8 cellular contexts compared by ENCODE assay signal in the genomic region with DNA sequence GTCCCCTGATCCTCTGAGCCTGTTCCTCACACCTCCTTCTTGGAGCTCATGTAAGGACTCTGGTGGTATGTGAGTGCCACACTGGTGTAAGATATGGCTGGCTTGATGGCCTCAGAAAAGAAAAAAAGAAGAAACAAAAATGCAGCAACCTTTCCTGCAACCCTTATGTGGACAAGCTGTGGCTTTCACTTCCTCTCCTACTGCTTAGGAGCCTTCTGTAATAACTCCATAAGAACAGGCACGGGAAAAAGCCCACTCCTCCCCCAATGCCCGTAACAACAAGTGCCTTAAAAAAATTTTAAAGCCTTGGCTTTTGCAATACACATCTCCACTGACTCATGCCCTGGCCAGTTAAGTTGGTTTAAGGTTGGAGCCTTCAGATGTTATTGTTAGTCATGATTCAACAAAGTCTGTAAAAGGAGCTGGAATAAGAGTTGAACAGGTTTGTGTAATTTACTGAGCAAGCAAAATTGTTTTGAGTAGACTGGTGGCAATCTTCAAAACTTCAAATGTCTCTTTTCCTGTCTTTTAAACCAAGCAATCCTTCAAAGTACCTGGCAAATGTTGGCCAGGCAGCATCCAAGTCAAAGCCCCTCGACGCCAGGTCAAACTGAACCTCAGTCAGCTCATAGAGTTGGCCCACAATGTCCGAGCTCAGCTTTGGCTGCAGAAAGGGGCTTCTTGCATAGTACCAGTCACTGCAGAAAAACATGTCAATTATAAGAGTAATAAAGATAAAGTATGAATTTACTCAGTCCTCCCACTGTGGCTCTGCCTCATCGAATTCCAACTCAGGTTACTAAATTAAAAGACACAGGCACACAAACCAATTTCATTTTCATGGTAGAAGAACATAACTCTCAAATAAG. TPM values are rescaled to one million over a fixed set of nuclear protein-coding genes. Genes with fewer than 3 reads are reported as not detected.
DNase-seq lines count a peak whose midpoint lies in the region; ATAC-seq, FAIRE-seq and TF ChIP-seq lines count a peak whose summit lies in the region.

No MANE protein-coding gene starts in this region.

- ATAC-seq in Right ventricle myocardium inferior (peak; percentile 22), SK-N-SH treated with all-trans-retinoic acid at 6 μM for 48 hours (peak; percentile 62), left cardiac atrium (peak; percentile 38 to 75), GM18502 (IDR thresholded peaks at IDR 0.05; ENCODE audit: poor library complexity, unreplicated experiment) (no peak)

- DNase-seq in Right ventricle myocardium inferior (ENCODE audit: missing footprints) (no peak), cardiac septum (ENCODE audit: low spot score) (no peak), left cardiac atrium (no peak), urothelium cell line (ENCODE audit: low spot score) (peak; percentile 27), DMS153 (lab: John Stamatoyannopoulos, UW) (no peak), GOT3 (lab: John Stamatoyannopoulos, UW) (no peak)

- FAIRE-seq in urothelium cell line (lab: Jason Lieb, UNC): no peak

- intact Hi-C loops in Right ventricle myocardium inferior (cut with DNase I) (no loop called here), cardiac septum (cut with DNase I) (no loop called here), left cardiac atrium (cut with DNase I) (no loop called here)

TF ChIP-seq in SK-N-SH treated with all-trans-retinoic acid at 6 μM for 48 hours, 23 proteins besides CTCF, POLR2A, EP300 and RAD21:
- TF ChIP-seq CSDC2 (CRISPR knock-in tag; IDR thresholded peaks at IDR 0.05) (no peak), ISL1 (CRISPR knock-in tag; IDR thresholded peaks at IDR 0.05) (0 out of 2 replicates have a peak, but pooled peaks have one; percentile 25), ZNF565 (CRISPR knock-in tag; conservative IDR thresholded peaks at IDR 0.05; ENCODE audit: low read depth) (no peak)

RNA-seq across cellular contexts. Expression of a gene that starts 22.9 kb away (rescaled TPM):
- 107 TPM for total RNA-seq in Right ventricle myocardium inferior
- 129 TPM for total RNA-seq in cardiac septum
- 10 to 100 TPM; 64.4 to 91.9 TPM for total RNA-seq in left cardiac atrium

RNA-seq across cellular contexts. Expression of a gene that starts 29.5 kb away (rescaled TPM):
- total RNA-seq in Right ventricle myocardium inferior (0.19 TPM), cardiac septum (0.32 TPM), left cardiac atrium (1 to 10 TPM in 1 of 2 donors, under 1 TPM in 1; 0.39 to 2.6 TPM)

RNA-seq across cellular contexts. Expression of a gene that starts 54.5 kb away (rescaled TPM):
- total RNA-seq in Right ventricle myocardium inferior (not detected), cardiac septum (not detected), left cardiac atrium (under 1 TPM; 0.08 to 0.09 TPM)
